ENCODE assay signal across 22 cellular contexts in the genomic region with DNA sequence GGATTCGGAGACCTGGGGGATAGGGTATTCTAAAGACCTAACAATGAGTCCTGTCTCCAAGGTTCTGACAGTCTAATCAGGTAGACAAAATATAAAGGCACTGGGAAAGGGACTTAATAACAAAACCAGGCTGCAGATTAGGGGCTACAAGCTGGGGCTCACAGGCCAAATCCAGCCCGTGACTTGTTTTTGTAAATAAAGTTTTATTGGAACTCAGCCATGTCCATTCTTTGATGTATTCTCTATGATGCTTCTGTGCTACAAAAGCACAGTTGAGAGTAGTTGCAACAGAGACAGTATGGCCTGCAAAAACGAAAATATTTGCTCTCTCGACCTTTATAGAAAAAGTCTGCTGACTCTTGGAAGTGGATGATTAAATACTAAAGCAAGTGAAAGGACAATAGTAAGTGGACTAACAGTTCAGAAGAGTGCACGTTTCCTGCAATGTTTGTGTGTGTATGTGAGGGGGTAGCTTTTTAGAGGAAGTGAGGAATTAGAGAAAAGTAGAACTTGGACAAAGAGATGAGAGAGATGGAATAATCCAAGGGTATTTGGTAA.
"Had no signal": no experiment of that assay in that cellular context is flagged by ENCODE, and none has a peak within 500 bp of the region (broad histone marks: within the 10 kb centered on the region; RNA-seq: fewer than 3 reads in every experiment).

No MANE protein-coding gene starts in this region.

- H3K27ac ChIP-seq: dorsolateral prefrontal cortex, esophagus muscularis mucosa, left lung, prostate gland, right atrium auricular region, thyroid gland, upper lobe of right lung had no signal

- H3K27me3 ChIP-seq: esophagus muscularis mucosa, left lung, right atrium auricular region, thyroid gland, upper lobe of right lung had no signal

- H3K4me1 ChIP-seq: prostate gland, right atrium auricular region, thyroid gland had no signal

- H3K4me3 ChIP-seq: dorsolateral prefrontal cortex, esophagus muscularis mucosa, left lung, prostate gland, right atrium auricular region, thyroid gland, upper lobe of right lung had no signal

- DNase-seq: activated CD4-positive, alpha-beta T cell treated with anti-CD3 and anti-CD28 coated beads for 1 hour; activated CD8-positive, alpha-beta memory T cell treated with anti-CD3 and anti-CD28 coated beads for 24 hours; activated CD8-positive, alpha-beta memory T cell treated with anti-CD3 and anti-CD28 coated beads, Interleukin-2, amount 50 U/mL, for 4 hours; activated T-cell treated with anti-CD3 and anti-CD28 coated beads, Interleukin-2, amount 50 U/mL, for 24 hours; aorta; caudate nucleus; dorsolateral prefrontal cortex; effector memory CD8-positive, alpha-beta T cell; left lung; mammary epithelial cell; midbrain; natural killer cell; stimulated activated CD4-positive, alpha-beta T cell treated with anti-CD3 and anti-CD28 coated beads, Interleukin-12 subunit alpha, Interleukin-12 subunit beta, amount 100 ng/mL, for 4 hours; substantia nigra; T-helper 1 cell; thyroid gland; upper lobe of right lung had no signal

- H3K36me3 ChIP-seq: esophagus muscularis mucosa, left lung, prostate gland, right atrium auricular region, thyroid gland, upper lobe of right lung had no signal

- ATAC-seq: activated naive CD4-positive, alpha-beta T cell treated with anti-CD3 and anti-CD28 coated beads, Interleukin-2, amount 50 U/mL, for 72 hours; activated T-helper 17 cell treated with anti-CD3 and anti-CD28 coated beads, Interleukin-2, amount 50 U/mL, for 72 hours; effector memory CD8-positive, alpha-beta T cell; left lung; natural killer cell; upper lobe of right lung had no signal

- H3K9me3 ChIP-seq: esophagus muscularis mucosa, left lung, prostate gland, thyroid gland, upper lobe of right lung had no signal
